19 cellular contexts compared by ENCODE assay signal in the genomic region with DNA sequence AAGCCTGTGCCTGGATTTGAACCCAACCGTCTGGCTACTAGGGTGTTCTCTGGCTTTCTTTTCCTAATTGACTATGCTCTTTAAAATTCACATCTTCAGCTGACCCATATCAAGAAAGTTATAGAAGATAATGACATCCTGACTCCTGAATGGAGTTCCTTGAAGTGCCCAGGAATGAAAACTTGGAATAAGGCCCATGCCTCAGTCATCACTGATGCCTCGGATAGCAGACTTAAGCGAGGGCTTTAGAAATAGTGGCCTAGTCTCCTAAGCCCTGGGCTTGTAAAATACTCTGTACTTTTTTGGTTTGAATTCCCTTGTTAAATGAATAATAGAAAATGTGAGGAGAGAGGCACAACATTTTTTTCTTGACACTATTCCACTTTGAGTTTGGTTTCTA. TPM values are rescaled to one million over a fixed set of nuclear protein-coding genes. Genes with fewer than 3 reads are reported as not detected.
A peak's percentile ranks its signal among the peaks of the same experiment; 100 is the strongest.
DNase-seq lines count a peak whose midpoint lies in the region; ATAC-seq lines count a peak whose summit lies in the region.
"Had no signal": no experiment of that assay in that cellular context is flagged by ENCODE, and none has a peak within 500 bp of the region (broad histone marks: within the 10 kb centered on the region; RNA-seq: fewer than 3 reads in every experiment).

No MANE protein-coding gene starts in this region.

- peaks cover 0 to 70% (median 34%) of the 10 kb centered on the region in 11 experiments; a peak in 17 of 22 replicates for H3K36me3 ChIP-seq in BLaER1 treated with 17β-estradiol and CSF1 and Interleukin-3, amounts not matched to agents 10 nM and 100 nM
- no peaks in the 10 kb centered on the region for H3K36me3 ChIP-seq in CD8-positive, alpha-beta memory T cell (ENCODE audit: insufficient read depth, low read length)

- no peak overlapping the region for H3K9ac ChIP-seq in BLaER1 treated with 17β-estradiol and CSF1 and Interleukin-3, amounts not matched to agents 10 nM and 100 nM

- intact Hi-C loops in activated T-helper 2 cell treated with anti-CD3 and anti-CD28 coated beads, Interferon-gamma antibody, Interleukin-2, Interleukin-4, amounts not matched to agents 10 μg/mL and 5 μg/mL and 100 μg/mL, durations not matched to agents 14 hours and 24 hours and 36 hours (cut with micrococcal nuclease): loop anchor here (2.0 to 10.0 kb wide), 5 partner anchors 17 to 559 kb away; a partner anchor contains a TSS

- no peaks in the 10 kb centered on the region for H3K27me3 ChIP-seq in BLaER1 treated with 17β-estradiol and CSF1 and Interleukin-3, amounts not matched to agents 10 nM and 100 nM
- H3K27me3 ChIP-seq in CD8-positive, alpha-beta memory T cell (ENCODE audit: insufficient read depth, low read length, poor library complexity, severe bottlenecking): no peaks in the 10 kb centered on the region

- ATAC-seq in memory B cell (ENCODE audit: low read depth) (no peak), HG03108 (IDR thresholded peaks at IDR 0.05; ENCODE audit: unreplicated experiment) (no peak)
- ATAC-seq: sciatic nerve had no signal

- no peaks in the 10 kb centered on the region for H3K9me3 ChIP-seq in BLaER1 treated with 17β-estradiol and CSF1 and Interleukin-3, amounts not matched to agents 10 nM and 100 nM (replicated peaks in 1 of 11)
- H3K9me3 ChIP-seq in CD8-positive, alpha-beta memory T cell (ENCODE audit: low read length): no peaks in the 10 kb centered on the region

- peak overlapping the region; percentile 4 to 49 (median 41) for H3K4me3 Mint-ChIP-seq in CD8-positive, alpha-beta memory T cell
- no peak overlapping the region for H3K4me3 Mint-ChIP-seq in activated T-helper 2 cell treated with anti-CD3 and anti-CD28 coated beads, Interferon-gamma antibody, Interleukin-2, Interleukin-4, amounts not matched to agents 10 μg/mL and 5 μg/mL and 100 μg/mL, durations not matched to agents 14 hours and 24 hours and 36 hours (ENCODE audit: low read depth)
- H3K4me3 Mint-ChIP-seq in memory B cell: no peak overlapping the region
- H3K4me3 Mint-ChIP-seq: activated B cell treated with CpG ODN at 0.5 μM for 24 hours had no signal

- DNase-seq in CD8-positive, alpha-beta memory T cell: no peak
- no peak for DNase-seq in activated T-helper 2 cell treated with anti-CD3 and anti-CD28 coated beads, Interferon-gamma antibody, Interleukin-2, Interleukin-4, amounts not matched to agents 10 μg/mL and 5 μg/mL and 100 μg/mL, durations not matched to agents 14 hours and 24 hours and 36 hours (ENCODE audit: low spot score)
- DNase-seq in memory B cell (ENCODE audit: low spot score in 2 of 2) (no peak), kidney tubule cell (ENCODE audit: low spot score) (no peak), occipital lobe (lab: John Stamatoyannopoulos, UW) (no peak), GF-D8 (lab: John Stamatoyannopoulos, UW) (no peak)
- DNase-seq: activated B cell treated with CpG ODN at 0.5 μM for 24 hours; caudate nucleus; effector memory CD4-positive, alpha-beta T cell; GDM1; hippocampal formation; kidney glomerular epithelial cell; midbrain; NCI-H1436 treated with DMSO at 0.1 percent for 48 hours; NCI-H226; stimulated activated CD4-positive, alpha-beta T cell treated with anti-CD3 and anti-CD28 coated beads, Interleukin-4, amount 100 ng/mL, for 24 hours had no signal

- POLR2A ChIA-PET in CD8-positive, alpha-beta memory T cell (lab: Charles Lee): no interaction called here

- CTCF ChIA-PET in CD8-positive, alpha-beta memory T cell (lab: Charles Lee): no interaction called here

- H3K4me1 ChIP-seq in BLaER1 treated with 17β-estradiol and CSF1 and Interleukin-3, amounts not matched to agents 10 nM and 100 nM: peaks cover 76 to 100% (median 94%) of the 10 kb centered on the region in 10 experiments
- peaks cover 86% of the 10 kb centered on the region for H3K4me1 ChIP-seq in CD8-positive, alpha-beta memory T cell (ENCODE audit: insufficient read depth, low read length)

- H3K27ac ChIP-seq in BLaER1 treated with 17β-estradiol and CSF1 and Interleukin-3, amounts not matched to agents 10 nM and 100 nM: peak overlapping the region in 5 of 11 experiments; percentile 4 to 73 (median 66); a peak in 7 of 22 replicates
- H3K27ac ChIP-seq in CD8-positive, alpha-beta memory T cell (ENCODE audit: low read depth, low read length): no peak overlapping the region

- peak overlapping the region; percentile 19 to 96 (median 60) for H3K27ac Mint-ChIP-seq in CD8-positive, alpha-beta memory T cell
- peak overlapping the region; percentile 72 for H3K27ac Mint-ChIP-seq in activated T-helper 2 cell treated with anti-CD3 and anti-CD28 coated beads, Interferon-gamma antibody, Interleukin-2, Interleukin-4, amounts not matched to agents 10 μg/mL and 5 μg/mL and 100 μg/mL, durations not matched to agents 14 hours and 24 hours and 36 hours
- H3K27ac Mint-ChIP-seq in memory B cell: peak overlapping the region; percentile 69
- H3K27ac Mint-ChIP-seq: activated B cell treated with CpG ODN at 0.5 μM for 24 hours had no signal

- no peaks in the 10 kb centered on the region for H3K27me3 Mint-ChIP-seq in CD8-positive, alpha-beta memory T cell
- H3K27me3 Mint-ChIP-seq in activated T-helper 2 cell treated with anti-CD3 and anti-CD28 coated beads, Interferon-gamma antibody, Interleukin-2, Interleukin-4, amounts not matched to agents 10 μg/mL and 5 μg/mL and 100 μg/mL, durations not matched to agents 14 hours and 24 hours and 36 hours (ENCODE audit: low read depth): no peaks in the 10 kb centered on the region
- no peaks in the 10 kb centered on the region for H3K27me3 Mint-ChIP-seq in memory B cell
- H3K27me3 Mint-ChIP-seq: activated B cell treated with CpG ODN at 0.5 μM for 24 hours had no signal

- H4K20me1 ChIP-seq in BLaER1 treated with 17β-estradiol and CSF1 and Interleukin-3, amounts not matched to agents 10 nM and 100 nM: peaks cover 36 to 99% (median 81%) of the 10 kb centered on the region in 11 experiments; a peak in 21 of 22 replicates

- peak overlapping the region in 10 of 11 experiments; percentile 5 to 84 (median 77); a peak in 14 of 22 replicates for H3K4me2 ChIP-seq in BLaER1 treated with 17β-estradiol and CSF1 and Interleukin-3, amounts not matched to agents 10 nM and 100 nM

- H3K4me3 ChIP-seq in BLaER1 treated with 17β-estradiol and CSF1 and Interleukin-3, amounts not matched to agents 10 nM and 100 nM: no peak overlapping the region
- no peak overlapping the region for H3K4me3 ChIP-seq in CD8-positive, alpha-beta memory T cell (ENCODE audit: low read length)

- peaks cover 85 to 98% (median 98%) of the 10 kb centered on the region in 3 donors for H3K4me1 Mint-ChIP-seq in CD8-positive, alpha-beta memory T cell
- H3K4me1 Mint-ChIP-seq in activated T-helper 2 cell treated with anti-CD3 and anti-CD28 coated beads, Interferon-gamma antibody, Interleukin-2, Interleukin-4, amounts not matched to agents 10 μg/mL and 5 μg/mL and 100 μg/mL, durations not matched to agents 14 hours and 24 hours and 36 hours (ENCODE audit: low read depth): peaks cover 81% of the 10 kb centered on the region
- peaks cover 59% of the 10 kb centered on the region for H3K4me1 Mint-ChIP-seq in memory B cell

- no peaks in the 10 kb centered on the region for H3K9me3 Mint-ChIP-seq in CD8-positive, alpha-beta memory T cell
- no peaks in the 10 kb centered on the region for H3K9me3 Mint-ChIP-seq in activated T-helper 2 cell treated with anti-CD3 and anti-CD28 coated beads, Interferon-gamma antibody, Interleukin-2, Interleukin-4, amounts not matched to agents 10 μg/mL and 5 μg/mL and 100 μg/mL, durations not matched to agents 14 hours and 24 hours and 36 hours
- H3K9me3 Mint-ChIP-seq in memory B cell: no peaks in the 10 kb centered on the region
- H3K9me3 Mint-ChIP-seq: activated B cell treated with CpG ODN at 0.5 μM for 24 hours had no signal

- H3K36me3 Mint-ChIP-seq in CD8-positive, alpha-beta memory T cell: peaks cover 0 to 12% (median 7%) of the 10 kb centered on the region in 3 donors
- peaks cover 39% of the 10 kb centered on the region for H3K36me3 Mint-ChIP-seq in activated T-helper 2 cell treated with anti-CD3 and anti-CD28 coated beads, Interferon-gamma antibody, Interleukin-2, Interleukin-4, amounts not matched to agents 10 μg/mL and 5 μg/mL and 100 μg/mL, durations not matched to agents 14 hours and 24 hours and 36 hours (ENCODE audit: low read depth)
- peaks cover 8% of the 10 kb centered on the region for H3K36me3 Mint-ChIP-seq in memory B cell

RNA-seq across cellular contexts. Expression of a gene that starts 39.0 kb away (rescaled TPM):
- 10 to 100 TPM; 47.8 to 51.5 TPM for total RNA-seq in CD8-positive, alpha-beta memory T cell
- 76.8 TPM for polyA plus RNA-seq in CD8-positive, alpha-beta memory T cell
- total RNA-seq in activated T-helper 2 cell treated with anti-CD3 and anti-CD28 coated beads, Interferon-gamma antibody, Interleukin-2, Interleukin-4, amounts not matched to agents 10 μg/mL and 5 μg/mL and 100 μg/mL, durations not matched to agents 14 hours and 24 hours and 36 hours: 41.0 and 50.6 TPM in 2 replicates
- 29.0 TPM for total RNA-seq in occipital lobe

Comparison
In these comparisons a context has a peak if more than half of its experiments do, and no peak if none do; other contexts are left out.
1. H3K4me3 Mint-ChIP-seq: peak in CD8-positive, alpha-beta memory T cell (7 of 7); none in activated T-helper 2 cell treated with anti-CD3 and anti-CD28 coated beads, Interferon-gamma antibody, Interleukin-2, Interleukin-4, amounts not matched to agents 10 μg/mL and 5 μg/mL and 100 μg/mL, durations not matched to agents 14 hours and 24 hours and 36 hours (single experiment) and memory B cell (single experiment).
2. Peak in every context shown above with its lines, with median percentiles within 50 percentile points of each other: H3K27ac Mint-ChIP-seq.